In genomic region chr1:161993576-161993975, GRCh38 we compare ENCODE assay signal across 16 cellular contexts.
"Had no signal": no experiment of that assay in that cellular context is flagged by ENCODE, and none has a peak within 500 bp of the region (broad histone marks: within the 10 kb centered on the region; RNA-seq: fewer than 3 reads in every experiment).

No MANE protein-coding gene starts in this region.

- H3K9me3 Mint-ChIP-seq: central memory CD8-positive, alpha-beta T cell; stimulated activated effector memory CD8-positive, alpha-beta T cell treated with anti-CD3 and anti-CD28 coated beads, Interleukin-12 subunit alpha, Interleukin-12 subunit beta, amount 100 ng/mL, for 72 hours; type B pancreatic cell had no signal

- H3K4me1 Mint-ChIP-seq: central memory CD8-positive, alpha-beta T cell; stimulated activated effector memory CD8-positive, alpha-beta T cell treated with anti-CD3 and anti-CD28 coated beads, Interleukin-12 subunit alpha, Interleukin-12 subunit beta, amount 100 ng/mL, for 72 hours had no signal

- H3K4me3 Mint-ChIP-seq: central memory CD8-positive, alpha-beta T cell; naive thymus-derived CD8-positive, alpha-beta T cell; stimulated activated effector memory CD8-positive, alpha-beta T cell treated with anti-CD3 and anti-CD28 coated beads, Interleukin-12 subunit alpha, Interleukin-12 subunit beta, amount 100 ng/mL, for 72 hours; type B pancreatic cell had no signal

- H3K4me1 ChIP-seq: uterus had no signal

- H3K27me3 Mint-ChIP-seq: type B pancreatic cell had no signal

- H2AFZ ChIP-seq: hepatocyte had no signal

- H3K27ac ChIP-seq: hepatocyte, ovary, thoracic aorta had no signal

- H3K4me3 ChIP-seq: hepatocyte, lung, ovary, thoracic aorta, uterus had no signal

- H3K27me3 ChIP-seq: hepatocyte, ovary, uterus had no signal

- H3K36me3 Mint-ChIP-seq: stimulated activated effector memory CD8-positive, alpha-beta T cell treated with anti-CD3 and anti-CD28 coated beads, Interleukin-12 subunit alpha, Interleukin-12 subunit beta, amount 100 ng/mL, for 72 hours had no signal

- H3K4me2 ChIP-seq: hepatocyte had no signal

- ATAC-seq: left colon; naive thymus-derived CD8-positive, alpha-beta T cell; stimulated activated effector memory CD8-positive, alpha-beta T cell treated with anti-CD3 and anti-CD28 coated beads, Interleukin-12 subunit alpha, Interleukin-12 subunit beta, amount 100 ng/mL, for 72 hours; stimulated activated naive CD8-positive, alpha-beta T cell treated with anti-CD3 and anti-CD28 coated beads, Interleukin-15, Interleukin-2, amounts not matched to agents 100 U/mL and 50 U/mL, for 24 hours had no signal

- H3K9me3 ChIP-seq: ovary, thoracic aorta, uterus had no signal

- H3K36me3 ChIP-seq: ovary, uterus had no signal

- DNase-seq: erythroblast; kidney; mesenchymal stem cell; ovary; stimulated activated CD4-positive, alpha-beta T cell treated with anti-CD3 and anti-CD28 coated beads, Interleukin-4, amount 100 ng/mL, for 1 hour; stimulated activated CD8-positive, alpha-beta memory T cell treated with anti-CD3 and anti-CD28 coated beads, Interleukin-4, amount 100 ng/mL, for 48 hours; stimulated activated naive CD8-positive, alpha-beta T cell treated with anti-CD3 and anti-CD28 coated beads, Interleukin-15, Interleukin-2, amounts not matched to agents 100 U/mL and 50 U/mL, for 24 hours had no signal

- H3K27ac Mint-ChIP-seq: naive thymus-derived CD8-positive, alpha-beta T cell; stimulated activated effector memory CD8-positive, alpha-beta T cell treated with anti-CD3 and anti-CD28 coated beads, Interleukin-12 subunit alpha, Interleukin-12 subunit beta, amount 100 ng/mL, for 72 hours; type B pancreatic cell had no signal
